Comparison of ENCODE assay signal across 9 cellular contexts in the genomic region with DNA sequence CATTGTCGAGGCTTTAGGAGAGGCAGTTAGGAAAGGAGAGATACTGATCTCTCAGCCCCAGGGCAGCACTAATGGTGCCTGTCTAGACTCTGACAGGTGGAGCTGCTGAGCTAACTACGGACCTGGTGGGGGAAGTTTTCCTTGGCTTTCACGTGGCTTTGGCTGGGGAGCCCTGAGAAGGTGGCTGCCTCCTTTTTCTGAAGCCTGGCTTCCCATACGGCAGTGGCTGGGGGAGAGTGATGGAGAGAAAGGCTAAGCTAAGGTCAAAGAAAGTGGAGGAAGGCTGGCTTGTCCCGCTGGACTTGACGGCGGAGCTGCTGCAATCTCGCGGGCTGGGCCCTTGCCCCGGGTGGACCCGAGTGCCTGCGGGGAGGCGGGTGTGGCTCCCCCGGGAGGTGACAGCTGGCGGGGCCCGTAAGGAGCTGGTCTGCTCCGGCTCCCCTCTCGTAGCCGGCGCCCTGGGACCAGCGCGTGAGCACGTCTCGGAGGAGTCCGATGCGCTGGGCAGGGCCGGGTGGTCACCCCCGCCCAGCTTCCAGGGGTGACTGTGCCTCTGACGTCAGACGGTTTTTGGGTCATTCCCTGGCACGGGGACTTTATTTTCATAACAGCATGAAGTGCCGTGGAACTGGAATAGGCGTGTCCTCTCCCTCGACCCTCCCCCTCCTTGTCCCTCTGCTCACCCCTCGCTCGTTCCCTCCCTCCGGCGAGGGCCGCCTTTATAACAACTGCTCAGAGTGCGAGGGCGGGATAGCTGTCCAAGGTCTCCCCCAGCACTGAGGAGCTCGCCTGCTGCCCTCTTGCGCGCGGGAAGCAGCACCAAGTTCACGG. TPM values are rescaled to one million over a fixed set of nuclear protein-coding genes. Genes with fewer than 3 reads are reported as not detected.
DNase-seq lines count a peak whose midpoint lies in the region; ATAC-seq, FAIRE-seq and TF ChIP-seq lines count a peak whose summit lies in the region.
"Had no signal": no experiment of that assay in that cellular context is flagged by ENCODE, and none has a peak within 500 bp of the region (broad histone marks: within the 10 kb centered on the region; RNA-seq: fewer than 3 reads in every experiment).

A gene with protein sequence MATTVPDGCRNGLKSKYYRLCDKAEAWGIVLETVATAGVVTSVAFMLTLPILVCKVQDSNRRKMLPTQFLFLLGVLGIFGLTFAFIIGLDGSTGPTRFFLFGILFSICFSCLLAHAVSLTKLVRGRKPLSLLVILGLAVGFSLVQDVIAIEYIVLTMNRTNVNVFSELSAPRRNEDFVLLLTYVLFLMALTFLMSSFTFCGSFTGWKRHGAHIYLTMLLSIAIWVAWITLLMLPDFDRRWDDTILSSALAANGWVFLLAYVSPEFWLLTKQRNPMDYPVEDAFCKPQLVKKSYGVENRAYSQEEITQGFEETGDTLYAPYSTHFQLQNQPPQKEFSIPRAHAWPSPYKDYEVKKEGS (plus strand): TSS at position 748 of the 831 bp plus-strand sequence. CDS start 16,688 bp downstream, outside the sequence.

- FAIRE-seq in bronchial epithelial cell (lab: Jason Lieb, UNC) = peak; percentile 84

- ATAC-seq in gastrocnemius medialis (peak; percentile 76 to 77), GM19324 (IDR thresholded peaks at IDR 0.05; ENCODE audit: low FRiP score, unreplicated experiment) (no peak), HG03520 (IDR thresholded peaks at IDR 0.05; ENCODE audit: unreplicated experiment) (no peak)

- in situ Hi-C loops in gastrocnemius medialis (cut with MboI; ENCODE audit: low sequenced_read_pairs in 4 of 4) = no loop called here

- H3K36me3 ChIP-seq in bronchial epithelial cell (ENCODE audit: control insufficient read depth, insufficient read depth, low read length) = no peaks in the 10 kb centered on the region
- H3K36me3 ChIP-seq in gastrocnemius medialis = no peaks in the 10 kb centered on the region

- intact Hi-C loops in gastrocnemius medialis (cut with DNase I; ENCODE audit: low total_unique reads) = no loop called here

- H3K27ac ChIP-seq in gastrocnemius medialis = peak within 1 kb of the TSS; percentile 30 to 42 (median 39)

- no peaks in the 10 kb centered on the region for H3K9me3 ChIP-seq in iPS-18c (ENCODE audit: control insufficient read depth, insufficient read depth, low read length)
- H3K9me3 ChIP-seq in gastrocnemius medialis = no peaks in the 10 kb centered on the region

- peak; percentile 32 to 62 for TF ChIP-seq POLR2A in gastrocnemius medialis (IDR thresholded peaks at IDR 0.05)

- TF ChIP-seq CTCF in bronchial epithelial cell (IDR thresholded peaks at IDR 0.05; ENCODE audit: insufficient read depth, low read length, severe bottlenecking) (peak; percentile 50), gastrocnemius medialis (IDR thresholded peaks at IDR 0.05 in 4 of 5, conservative IDR thresholded peaks at IDR 0.05 in 1 of 5) (no peak)

- H3K4me3 ChIP-seq in bronchial epithelial cell (ENCODE audit: low read depth, low read length) = peak within 1 kb of the TSS; percentile 58
- peak within 1 kb of the TSS; percentile 63 for H3K4me3 ChIP-seq in iPS-18c (ENCODE audit: insufficient read depth, low read depth, low read length)
- peak within 1 kb of the TSS; percentile 53 to 59 (median 58) for H3K4me3 ChIP-seq in gastrocnemius medialis

- DNase-seq in DMS79 treated with DMSO at 0.1 percent for 48 hours (lab: John Stamatoyannopoulos, UW) = peak; percentile 74
- DNase-seq in HS-5 (ENCODE audit: low read depth) = peak; percentile 90
- DNase-seq in SW480 (ENCODE audit: low spot score) = peak; percentile 96
- DNase-seq in bronchial epithelial cell (ENCODE audit: low read depth) = peak; percentile 89
- peak; percentile 55 to 69 for DNase-seq in gastrocnemius medialis

- H3K27me3 ChIP-seq in bronchial epithelial cell (ENCODE audit: control insufficient read depth, insufficient read depth, low read length) (no peaks in the 10 kb centered on the region), gastrocnemius medialis (peaks cover 11 to 15% (median 14%) of the 10 kb centered on the region in 3 donors)

- peaks cover 0 to 14% of the 10 kb centered on the region in 2 donors for H3K4me1 ChIP-seq in gastrocnemius medialis

RNA-seq across cellular contexts. Expression of the gene that starts here (rescaled TPM):
- total RNA-seq in bronchial epithelial cell (16.1 and 19.3 TPM in 2 replicates), gastrocnemius medialis (1 to 10 TPM in 1 of 4 donors, under 1 TPM in 3; 0.23 to 5.8 (median 0.52) TPM)
- total RNA-seq: activated CD8-positive, alpha-beta memory T cell treated with anti-CD3 and anti-CD28 coated beads for 36 hours had no signal

Comparison
In these comparisons a context has a peak if more than half of its experiments do, and no peak if none do; other contexts are left out.
1. ATAC-seq: peak in gastrocnemius medialis (2 of 2); none in GM19324 (single experiment) and HG03520 (single experiment).
2. Peak in every context shown above with its lines, with median percentiles within 50 percentile points of each other: DNase-seq and H3K4me3 ChIP-seq.